Comparison of ENCODE assay signal across 21 cellular contexts in genomic region chr7:77838929-77839491, GRCh38. TPM values are rescaled to one million over a fixed set of nuclear protein-coding genes. Genes with fewer than 3 reads are reported as not detected.
DNase-seq lines count a peak whose midpoint lies in the region; ATAC-seq and TF ChIP-seq lines count a peak whose summit lies in the region.
"Had no signal": no experiment of that assay in that cellular context is flagged by ENCODE, and none has a peak within 500 bp of the region (broad histone marks: within the 10 kb centered on the region; RNA-seq: fewer than 3 reads in every experiment).

No MANE protein-coding gene starts in this region.

- H3K4me3 ChIP-seq in psoas muscle, result peak overlapping the region; percentile 39
- H3K4me3 ChIP-seq: esophagus muscularis mucosa, gastroesophageal sphincter, pancreas had no signal

- H3K27ac Mint-ChIP-seq in T-helper 17 cell, result peak overlapping the region; percentile 37
- H3K27ac Mint-ChIP-seq: activated naive CD8-positive, alpha-beta T cell treated with anti-CD3 and anti-CD28 coated beads for 36 hours; CD14-positive monocyte had no signal

- peaks cover 2% of the 10 kb centered on the region for H3K36me3 Mint-ChIP-seq in T-helper 17 cell (ENCODE audit: low read depth)

- intact Hi-C loops in psoas muscle (cut with DNase I), result loop anchor here in 1 of 2 donors (5.0 kb wide), 1 partner anchor 42 kb away; the partner anchor contains the start of genes PHTF2 and TMEM60

- 29 to 58% (median 35%) methylated on average over 3 of the region's 3 CpGs for WGBS in psoas muscle, 3 donors

- ATAC-seq in T-helper 17 cell, result no peak
- peak in 3 of 4 donors; percentile 51 for ATAC-seq in psoas muscle
- ATAC-seq: gastroesophageal sphincter, sciatic nerve had no signal

- no peak overlapping the region for H3K4me3 Mint-ChIP-seq in T-helper 17 cell
- H3K4me3 Mint-ChIP-seq: activated naive CD8-positive, alpha-beta T cell treated with anti-CD3 and anti-CD28 coated beads for 36 hours; CD14-positive monocyte had no signal

- H3K4me1 Mint-ChIP-seq in T-helper 17 cell, result peaks cover 26% of the 10 kb centered on the region

- peak; percentile 12 for DNase-seq in NCI-H82 (lab: John Stamatoyannopoulos, UW)
- no peak for DNase-seq in NCI-H82 treated with DMSO at 0.1 percent for 48 hours (lab: John Stamatoyannopoulos, UW; ENCODE audit: unreplicated experiment)
- DNase-seq in NAMALWA (ENCODE audit: low spot score), result peak; percentile 25
- DNase-seq in T-helper 17 cell, result no peak
- no peak for DNase-seq in psoas muscle
- DNase-seq in nucleus accumbens (lab: John Stamatoyannopoulos, UW), result no peak
- DNase-seq in NCI-H128 (lab: John Stamatoyannopoulos, UW; ENCODE audit: unreplicated experiment), result no peak
- no peak for DNase-seq in dedifferentiated amniotic fluid mesenchymal stem cell (ENCODE audit: extremely low spot score)
- DNase-seq: activated CD4-positive, alpha-beta T cell treated with anti-CD3 and anti-CD28 coated beads for 48 hours; activated naive CD8-positive, alpha-beta T cell treated with anti-CD3 and anti-CD28 coated beads for 36 hours; DMS79; effector memory CD4-positive, alpha-beta T cell; HCEC 1CT; mammary epithelial cell; NCI-H1436 treated with DMSO at 0.1 percent for 48 hours; pancreas; SHP77 had no signal

- H3K9me3 ChIP-seq in T-helper 17 cell (ENCODE audit: control insufficient read depth, low read length, poor library complexity, severe bottlenecking), result no peaks in the 10 kb centered on the region
- H3K9me3 ChIP-seq in psoas muscle, result no peaks in the 10 kb centered on the region
- H3K9me3 ChIP-seq: esophagus muscularis mucosa, gastroesophageal sphincter, pancreas had no signal

- peak overlapping the region; percentile 86 for H3K27ac ChIP-seq in psoas muscle
- H3K27ac ChIP-seq: esophagus muscularis mucosa, gastroesophageal sphincter, pancreas had no signal

- H3K27me3 ChIP-seq in psoas muscle (ENCODE audit: insufficient read depth in 3 of 3, low read length in 2 of 3), result no peaks in the 10 kb centered on the region
- H3K27me3 ChIP-seq: esophagus muscularis mucosa, gastroesophageal sphincter, pancreas had no signal

- TF ChIP-seq CTCF in psoas muscle (IDR thresholded peaks at IDR 0.05), result no peak

- no peaks in the 10 kb centered on the region for H3K27me3 Mint-ChIP-seq in T-helper 17 cell
- H3K27me3 Mint-ChIP-seq: activated naive CD8-positive, alpha-beta T cell treated with anti-CD3 and anti-CD28 coated beads for 36 hours had no signal

- H3K36me3 ChIP-seq in psoas muscle (ENCODE audit: insufficient read depth in 1 of 2, low read depth in 1 of 2), result no peaks in the 10 kb centered on the region
- H3K36me3 ChIP-seq: esophagus muscularis mucosa, gastroesophageal sphincter, pancreas had no signal

- H3K4me1 ChIP-seq in psoas muscle, result peaks cover 52% of the 10 kb centered on the region

RNA-seq across cellular contexts. Expression of gene PHTF2, which starts 40.4 kb away (rescaled TPM):
- 10 to 100 TPM; 68.1 to 69.9 TPM for total RNA-seq in T-helper 17 cell
- total RNA-seq in psoas muscle, result 10 to 100 TPM; 48.2 to 88.7 (median 66.3) TPM
- 100 to 1,000 TPM in 1 of 3 donors, 10 to 100 TPM in 2; 16.7 to 101 (median 42.3) TPM for polyA plus RNA-seq in psoas muscle

RNA-seq across cellular contexts. Expression of gene TMEM60, which starts 40.8 kb away (rescaled TPM):
- 1 to 10 TPM; 5.0 to 6.3 TPM for total RNA-seq in T-helper 17 cell
- total RNA-seq in psoas muscle, result 10 to 100 TPM in 3 of 4 donors, 1 to 10 TPM in 1; 7.7 to 13.8 (median 12.3) TPM
- 10 to 100 TPM; 17.2 to 39.3 (median 18.8) TPM for polyA plus RNA-seq in psoas muscle

Comparison
In these comparisons a context has a peak if more than half of its experiments do, and no peak if none do; other contexts are left out.
1. DNase-seq: peak in NCI-H82 (single experiment) and NAMALWA (single experiment); none in NCI-H82 treated with DMSO at 0.1 percent for 48 hours (single experiment), T-helper 17 cell (0 of 3), psoas muscle (0 of 2), nucleus accumbens (0 of 56), NCI-H128 (single experiment) and dedifferentiated amniotic fluid mesenchymal stem cell (single experiment).